1 cellular context compared by ENCODE assay signal in genomic region chr11:46336781-46337180, GRCh38.
TF ChIP-seq lines count a peak whose summit lies in the region.

No MANE protein-coding gene starts in this region.

TF ChIP-seq in HepG2, 621 proteins besides CTCF, POLR2A, EP300 and RAD21:
- TF ChIP-seq ZNF275 (CRISPR knock-in tag; IDR thresholded peaks at IDR 0.05; ENCODE audit: borderline replicate concordance), result no peak
- peak; percentile 64 for TF ChIP-seq CEBPB (IDR thresholded peaks at IDR 0.05; ENCODE audit: borderline replicate concordance, low read depth, low read length)
TF ChIP-seq in HepG2: peak in this region for 1.
